Comparison of ENCODE assay signal across 8 cellular contexts in the genomic region with DNA sequence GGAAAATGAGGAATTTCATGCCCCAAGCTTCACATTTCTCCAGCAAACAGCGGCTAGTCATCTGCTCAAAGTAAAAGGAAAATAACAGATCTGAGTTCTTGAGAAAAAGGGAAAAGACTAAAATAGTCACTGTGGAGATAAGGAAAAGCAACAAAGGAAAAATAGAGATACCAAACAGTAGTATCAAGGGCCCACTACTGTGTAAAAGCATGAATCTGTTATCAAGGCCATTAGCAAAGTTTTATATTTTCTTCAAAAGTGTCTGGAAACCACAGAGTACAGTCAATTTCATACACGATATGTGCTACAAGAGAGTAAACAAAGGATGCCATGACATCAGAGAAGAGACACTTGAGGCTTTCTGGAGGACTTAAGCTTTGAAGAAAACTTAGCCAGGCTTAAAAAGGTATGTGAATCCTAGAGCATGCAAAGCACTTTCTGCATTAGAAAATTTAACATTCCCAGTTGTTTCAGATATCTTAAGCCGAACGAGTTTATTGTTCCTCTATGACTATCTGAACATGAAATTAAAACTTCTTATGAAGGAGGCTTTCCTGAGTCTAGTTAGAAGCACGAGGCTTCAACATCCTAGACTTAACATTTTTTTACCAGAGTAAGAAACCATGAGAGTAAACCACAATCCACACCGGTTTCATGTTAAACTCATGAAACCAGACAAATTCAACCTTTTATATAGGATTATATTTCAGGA. TPM values are rescaled to one million over a fixed set of nuclear protein-coding genes. Genes with fewer than 3 reads are reported as not detected.
DNase-seq lines count a peak whose midpoint lies in the region; ATAC-seq, FAIRE-seq and TF ChIP-seq lines count a peak whose summit lies in the region.

No MANE protein-coding gene starts in this region.

- TF ChIP-seq POLR2A in GM12878 (IDR thresholded peaks at IDR 0.05; ENCODE audit: low read depth, low read length) = no peak

- no peak for TF ChIP-seq RAD21 in GM12878 (IDR thresholded peaks at IDR 0.05; ENCODE audit: insufficient read depth, low read depth, low read length)

- CTCF ChIA-PET in GM12878 (lab: Yijun Ruan, JAX) = interaction anchor here (0.8 to 1.8 kb wide), 2 partner anchors 8 to 14 kb away, joined by 3 to 7 read pairs; no protein-coding TSS in a partner anchor

- H3K27ac Mint-ChIP-seq in nephron progenitor cell (no peak overlapping the region), endothelial cell (ENCODE audit: unreplicated experiment) (no peak overlapping the region)

- peak overlapping the region; percentile 96 for H2AFZ ChIP-seq in GM12878 (ENCODE audit: control insufficient read depth, low read depth, low read length)

- H3K36me3 ChIP-seq in GM12878 (ENCODE audit: control insufficient read depth in 2 of 2, insufficient read depth in 2 of 2, low read length in 1 of 2) (0 out of 4 replicates have a peak, but pooled peaks cover 0 to 2% of the 10 kb centered on the region in 2 experiments), mucosa of descending colon (ENCODE audit: low read depth) (no peaks in the 10 kb centered on the region)

- BruUV-seq in GM12878 (replicated peaks; lab: Mats Ljungman, UMichigan) = no TSS peak

- no peak for FAIRE-seq in GM12878 (lab: Jason Lieb, UNC)

- SMC1A ChIA-PET in GM12878 (lab: Charles Lee; ENCODE audit: uncharacterized antibody, unreplicated experiment) = interaction anchor here (0.7 kb wide), 1 partner anchor 701 kb away, joined by 3 read pairs; no protein-coding TSS in a partner anchor

- ATAC-seq in GM19463 (IDR thresholded peaks at IDR 0.05; ENCODE audit: unreplicated experiment) = peak; percentile 3
- ATAC-seq in HG03460 (IDR thresholded peaks at IDR 0.05; ENCODE audit: unreplicated experiment) = peak; percentile 12
- peak; percentile 30 for ATAC-seq in GM12878
- ATAC-seq in mucosa of descending colon = no peak

- peak overlapping the region; percentile 80 for H3K9ac ChIP-seq in GM12878 (ENCODE audit: control insufficient read depth, insufficient read depth, low read length)

- peaks cover 31% of the 10 kb centered on the region for H3K9me3 Mint-ChIP-seq in nephron progenitor cell
- H3K9me3 Mint-ChIP-seq in endothelial cell (ENCODE audit: unreplicated experiment) = no peaks in the 10 kb centered on the region

- H3K36me3 Mint-ChIP-seq in nephron progenitor cell (ENCODE audit: low read depth) (peaks cover 44% of the 10 kb centered on the region), endothelial cell (ENCODE audit: low read depth, unreplicated experiment) (peaks cover 11% of the 10 kb centered on the region)

- peaks cover 2% of the 10 kb centered on the region for H3K27me3 Mint-ChIP-seq in nephron progenitor cell (ENCODE audit: low read depth, poor library complexity)
- no peaks in the 10 kb centered on the region for H3K27me3 Mint-ChIP-seq in endothelial cell (ENCODE audit: unreplicated experiment)

- TF ChIP-seq CTCF in GM12878 (IDR thresholded peaks at IDR 0.05 in 2 of 3, conservative IDR thresholded peaks at IDR 0.05 in 1 of 3; ENCODE audit: control insufficient read depth in 2 of 3, extremely low read depth in 1 of 3, insufficient read depth in 1 of 3, low read depth in 3 of 3, low read length in 3 of 3) (no peak), mucosa of descending colon (IDR thresholded peaks at IDR 0.05) (no peak), nephron progenitor cell (IDR thresholded peaks at IDR 0.05) (no peak), endothelial cell (IDR thresholded peaks at IDR 0.05; ENCODE audit: unreplicated experiment) (no peak)

- H3K27me3 ChIP-seq in GM12878 (replicated peaks in 1 of 2; ENCODE audit: control insufficient read depth in 2 of 2, insufficient read depth in 2 of 2, low read length in 1 of 2) = no peaks in the 10 kb centered on the region

- RAD21 ChIA-PET in GM12878 (lab: Charles Lee; ENCODE audit: unreplicated experiment) = no interaction called here

- H3K9me3 ChIP-seq in GM12878 (replicated peaks; ENCODE audit: control insufficient read depth, insufficient read depth, low read length) (no peaks in the 10 kb centered on the region; the same call in 2 of the 3 replicates), mucosa of descending colon (no peaks in the 10 kb centered on the region)

- H4K20me1 ChIP-seq in GM12878 (ENCODE audit: control insufficient read depth, insufficient read depth) = no peaks in the 10 kb centered on the region

- POLR2A ChIA-PET in GM12878 (lab: Charles Lee) = interaction anchor here (0.8 kb wide), 1 partner anchor 75 kb away, joined by 3 read pairs; no protein-coding TSS in a partner anchor

- no peak overlapping the region for H3K4me3 Mint-ChIP-seq in nephron progenitor cell
- H3K4me3 Mint-ChIP-seq in endothelial cell (ENCODE audit: unreplicated experiment) = no peak overlapping the region

- peaks cover 21% of the 10 kb centered on the region for H3K79me2 ChIP-seq in GM12878 (ENCODE audit: control insufficient read depth, insufficient read depth, low read length)

- TF ChIP-seq EP300 in GM12878 (IDR thresholded peaks at IDR 0.05; ENCODE audit: borderline replicate concordance in 1 of 2, control insufficient read depth in 1 of 2, low read depth in 2 of 2, low read length in 2 of 2) = no peak

- DNase-seq in DMS79 treated with DMSO at 0.1 percent for 48 hours (lab: John Stamatoyannopoulos, UW) (peak; percentile 57), GM12878 (ENCODE audit: low read depth, low spot score) (no peak), mucosa of descending colon (no peak), nephron progenitor cell (no peak), endothelial cell (ENCODE audit: low spot score) (no peak)
- DNase-seq in activated naive CD4-positive, alpha-beta T cell treated with anti-CD3 and anti-CD28 coated beads, Interleukin-2, amount 50 U/mL, for 16 hours = no peak

- in situ Hi-C loops in GM12878 (cut with MboI) = loop anchor here (5.0 kb wide), 1 partner anchor 83 kb away; the partner anchor contains the start of gene RPL37

- H3K4me1 Mint-ChIP-seq in nephron progenitor cell = no peaks in the 10 kb centered on the region
- H3K4me1 Mint-ChIP-seq in endothelial cell (ENCODE audit: unreplicated experiment) = no peaks in the 10 kb centered on the region

- peak overlapping the region; percentile 88 for H3K4me3 ChIP-seq in GM12878
- H3K4me3 ChIP-seq in mucosa of descending colon = peak overlapping the region; percentile 80

- WGBS in GM12878 (ENCODE audit: insufficient coverage, insufficient replicate concordance, low lambda C conversion rate, missing lambda C conversion rate) = 17% methylated on average over 6 of the region's 6 CpGs

- H3K4me2 ChIP-seq in GM12878 (ENCODE audit: control insufficient read depth, insufficient read depth) = peak overlapping the region; percentile 87

- H3K4me1 ChIP-seq in GM12878 (ENCODE audit: control insufficient read depth, insufficient read depth, low read length) = peaks cover 7% of the 10 kb centered on the region; the same call in 1 of the 2 replicates
- H3K4me1 ChIP-seq in mucosa of descending colon (ENCODE audit: low read depth) = no peaks in the 10 kb centered on the region

- intact Hi-C loops in GM12878 (cut with micrococcal nuclease; ENCODE audit: unreplicated experiment) = loop anchor here (1.0 to 2.0 kb wide), 3 partner anchors 44 to 124 kb away; partner anchors contain the start of gene PRKAA1
- intact Hi-C loops in mucosa of descending colon (cut with DNase I, micrococcal nuclease) = loop anchor here in 1 of 2 donors (5.0 kb wide), 1 partner anchor 83 kb away; the partner anchor contains the start of gene RPL37

- peak overlapping the region; percentile 74 for H3K27ac ChIP-seq in GM12878 (ENCODE audit: control insufficient read depth, insufficient read depth)

TF ChIP-seq in GM12878, 131 proteins besides CTCF, POLR2A, EP300 and RAD21 (continues in another document):
- no peak for TF ChIP-seq ZNF207 (IDR thresholded peaks at IDR 0.05; ENCODE audit: borderline replicate concordance)
- peak; percentile 37; the same call in 1 of the 2 replicates for TF ChIP-seq RUNX3 (IDR thresholded peaks at IDR 0.05; ENCODE audit: low read length)

RNA-seq across cellular contexts. Expression of gene TTC33, which starts 1.2 kb away (rescaled TPM):
- 7.5 and 8.6 TPM in 2 replicates for total RNA-seq in GM12878 (2013; cell fraction: nucleolus; rRNA removed)
- total RNA-seq in GM12878 (2014; rRNA removed) = 7.9 and 11.3 TPM in 2 replicates
- total RNA-seq in GM12878 (2014; rRNA removed; fragmentation: Illumina TruSeq; extraction: Trizol) = 17.6 and 18.8 TPM in 2 replicates
- total RNA-seq in GM12878 (2021) = 10.0 and 11.0 TPM in 2 replicates
- polyA plus RNA-seq in GM12878 (2011; ENCODE audit: low read depth) = 4.9 TPM
- polyA plus RNA-seq in GM12878 (2011; rRNA removed) = 11.4 and 19.9 TPM in 2 replicates
- 2.6 and 3.8 TPM in 2 replicates for polyA plus RNA-seq in GM12878 (2011; cell fraction: cytosol; rRNA removed)
- 3.7 and 4.6 TPM in 2 replicates for polyA plus RNA-seq in GM12878 (2011; cell fraction: nucleus; rRNA removed)
- polyA plus RNA-seq in GM12878 (2012) = 6.0 and 7.3 TPM in 2 replicates
- polyA plus RNA-seq in GM12878 (2014; fragmentation: Illumina TruSeq; extraction: Trizol) = 15.7 and 18.1 TPM in 2 replicates
- polyA plus RNA-seq in GM12878 (2014; fragmentation: Nextera tagmentation; extraction: Ambion mirVana) = 10 to 100 TPM; 13.4 to 20.3 TPM
- polyA plus RNA-seq in GM12878 (2014; rRNA removed) = 5.7 and 8.0 TPM in 2 replicates
- 10 to 100 TPM; 17.8 to 22.3 TPM for polyA plus RNA-seq in GM12878 (2016; fragmentation: Nextera tagmentation; extraction: Ambion mirVana)
- 7.8 and 8.9 TPM in 2 replicates for polyA minus RNA-seq in GM12878 (2011; rRNA and poly(A)+ RNA removed)
- 2.4 and 9.8 TPM in 2 replicates for polyA minus RNA-seq in GM12878 (2011; cell fraction: cytosol; rRNA and poly(A)+ RNA removed)
- 2.2 and 3.4 TPM in 2 replicates for polyA minus RNA-seq in GM12878 (2011; cell fraction: nucleus; rRNA and poly(A)+ RNA removed)
- total RNA-seq in mucosa of descending colon = 10 to 100 TPM; 15.1 to 22.6 (median 17.2) TPM
- total RNA-seq in endothelial cell (ENCODE audit: unreplicated experiment) = 8.6 TPM

RNA-seq across cellular contexts. Expression of gene PRKAA1, which starts 43.6 kb away (rescaled TPM):
- total RNA-seq in GM12878 (2013; cell fraction: nucleolus; rRNA removed) = 42.6 and 44.4 TPM in 2 replicates
- total RNA-seq in GM12878 (2014; rRNA removed) (28.2 and 40.6 TPM in 2 replicates), GM12878 (2014; rRNA removed; fragmentation: Illumina TruSeq; extraction: Trizol) (36.2 and 37.7 TPM in 2 replicates), GM12878 (2021) (34.0 and 36.4 TPM in 2 replicates), mucosa of descending colon (100 to 1,000 TPM in 1 of 3 donors, 10 to 100 TPM in 2; 89.7 to 111 (median 97.9) TPM), endothelial cell (ENCODE audit: unreplicated experiment) (95.4 TPM)
- polyA plus RNA-seq in GM12878 (2011; ENCODE audit: low read depth) = 12.1 TPM
- polyA plus RNA-seq in GM12878 (2011; rRNA removed) (37.2 and 46.9 TPM in 2 replicates), GM12878 (2014; fragmentation: Illumina TruSeq; extraction: Trizol) (55.5 and 67.5 TPM in 2 replicates), GM12878 (2014; fragmentation: Nextera tagmentation; extraction: Ambion mirVana) (10 to 100 TPM; 13.6 to 13.8 TPM), GM12878 (2014; rRNA removed) (31.0 and 36.2 TPM in 2 replicates), GM12878 (2016; fragmentation: Nextera tagmentation; extraction: Ambion mirVana) (10 to 100 TPM; 23.6 to 25.4 TPM)
- polyA plus RNA-seq in GM12878 (2011; cell fraction: cytosol; rRNA removed) = 16.6 and 18.1 TPM in 2 replicates
- polyA plus RNA-seq in GM12878 (2011; cell fraction: nucleus; rRNA removed) = 27.0 and 29.3 TPM in 2 replicates
- polyA plus RNA-seq in GM12878 (2012) = 13.8 and 14.1 TPM in 2 replicates
- 17.2 and 27.1 TPM in 2 replicates for polyA minus RNA-seq in GM12878 (2011; rRNA and poly(A)+ RNA removed)
- 12.7 and 16.7 TPM in 2 replicates for polyA minus RNA-seq in GM12878 (2011; cell fraction: cytosol; rRNA and poly(A)+ RNA removed)
- 10.3 and 24.0 TPM in 2 replicates for polyA minus RNA-seq in GM12878 (2011; cell fraction: nucleus; rRNA and poly(A)+ RNA removed)
